ENCODE assay signal across 1 cellular context in genomic region chr7:120014920-120015465, GRCh38.
TF ChIP-seq lines count a peak whose summit lies in the region.

No MANE protein-coding gene starts in this region.

TF ChIP-seq in GM23338, 12 proteins besides CTCF, POLR2A, EP300 and RAD21 (continued from another document):
- TF ChIP-seq ZNF462 (CRISPR knock-in tag; IDR thresholded peaks at IDR 0.05) = no peak
